Comparison of ENCODE assay signal across 8 cellular contexts in the genomic region with DNA sequence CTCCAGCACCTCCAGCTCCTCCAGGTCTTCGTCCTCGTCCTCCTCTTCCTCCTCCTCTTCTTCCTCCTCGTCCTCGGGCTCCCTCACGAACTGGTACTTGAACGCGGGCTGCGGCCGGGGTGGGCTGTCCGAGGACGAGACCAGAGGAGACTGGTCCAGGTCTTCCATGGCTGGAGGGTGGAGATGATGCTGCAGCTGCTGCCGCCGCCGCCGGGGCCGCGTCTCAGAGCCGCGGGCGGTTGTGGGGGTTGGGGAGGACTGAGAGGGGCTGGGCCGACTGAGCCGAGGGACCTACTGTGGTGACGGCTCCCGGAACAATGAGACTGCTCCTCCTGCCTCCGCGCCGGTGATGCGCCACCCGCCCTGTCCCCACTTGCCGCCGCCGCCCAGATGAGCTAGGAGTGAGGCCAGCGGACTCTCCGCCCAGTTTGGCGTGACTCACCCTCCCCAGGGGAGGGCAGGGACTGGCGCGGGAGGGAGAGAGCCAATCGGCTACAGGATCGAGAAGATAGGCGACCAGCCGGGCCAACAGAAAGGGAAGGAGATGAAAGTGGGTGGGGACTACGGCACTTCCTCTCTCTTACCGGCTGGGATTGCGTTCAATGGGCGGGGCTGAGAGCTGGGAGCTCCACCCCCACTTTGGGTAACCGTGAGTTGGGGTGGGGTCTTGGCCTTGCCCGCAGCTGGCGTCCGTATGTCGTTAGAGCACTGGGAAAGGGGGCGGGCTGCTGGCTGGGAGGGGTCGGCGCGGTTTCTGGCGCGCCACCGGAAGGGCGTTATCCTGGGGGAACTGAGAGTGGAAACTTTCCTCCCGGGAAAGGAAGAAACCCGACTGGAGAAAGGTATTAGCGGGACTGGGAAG. TPM values are rescaled to one million over a fixed set of nuclear protein-coding genes. Genes with fewer than 3 reads are reported as not detected.
DNase-seq lines count a peak whose midpoint lies in the region; ATAC-seq and TF ChIP-seq lines count a peak whose summit lies in the region.

A gene with protein sequence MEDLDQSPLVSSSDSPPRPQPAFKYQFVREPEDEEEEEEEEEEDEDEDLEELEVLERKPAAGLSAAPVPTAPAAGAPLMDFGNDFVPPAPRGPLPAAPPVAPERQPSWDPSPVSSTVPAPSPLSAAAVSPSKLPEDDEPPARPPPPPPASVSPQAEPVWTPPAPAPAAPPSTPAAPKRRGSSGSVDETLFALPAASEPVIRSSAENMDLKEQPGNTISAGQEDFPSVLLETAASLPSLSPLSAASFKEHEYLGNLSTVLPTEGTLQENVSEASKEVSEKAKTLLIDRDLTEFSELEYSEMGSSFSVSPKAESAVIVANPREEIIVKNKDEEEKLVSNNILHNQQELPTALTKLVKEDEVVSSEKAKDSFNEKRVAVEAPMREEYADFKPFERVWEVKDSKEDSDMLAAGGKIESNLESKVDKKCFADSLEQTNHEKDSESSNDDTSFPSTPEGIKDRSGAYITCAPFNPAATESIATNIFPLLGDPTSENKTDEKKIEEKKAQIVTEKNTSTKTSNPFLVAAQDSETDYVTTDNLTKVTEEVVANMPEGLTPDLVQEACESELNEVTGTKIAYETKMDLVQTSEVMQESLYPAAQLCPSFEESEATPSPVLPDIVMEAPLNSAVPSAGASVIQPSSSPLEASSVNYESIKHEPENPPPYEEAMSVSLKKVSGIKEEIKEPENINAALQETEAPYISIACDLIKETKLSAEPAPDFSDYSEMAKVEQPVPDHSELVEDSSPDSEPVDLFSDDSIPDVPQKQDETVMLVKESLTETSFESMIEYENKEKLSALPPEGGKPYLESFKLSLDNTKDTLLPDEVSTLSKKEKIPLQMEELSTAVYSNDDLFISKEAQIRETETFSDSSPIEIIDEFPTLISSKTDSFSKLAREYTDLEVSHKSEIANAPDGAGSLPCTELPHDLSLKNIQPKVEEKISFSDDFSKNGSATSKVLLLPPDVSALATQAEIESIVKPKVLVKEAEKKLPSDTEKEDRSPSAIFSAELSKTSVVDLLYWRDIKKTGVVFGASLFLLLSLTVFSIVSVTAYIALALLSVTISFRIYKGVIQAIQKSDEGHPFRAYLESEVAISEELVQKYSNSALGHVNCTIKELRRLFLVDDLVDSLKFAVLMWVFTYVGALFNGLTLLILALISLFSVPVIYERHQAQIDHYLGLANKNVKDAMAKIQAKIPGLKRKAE (minus strand): TSS at position 319 of the 862 bp plus-strand sequence. CDS start 151 bp downstream, at position 168.

- H3K27me3 Mint-ChIP-seq in CD8-positive, alpha-beta memory T cell: peaks cover 0 to 3% of the 10 kb centered on the region in 2 donors

- no peaks in the 10 kb centered on the region for H3K27me3 ChIP-seq in CD8-positive, alpha-beta memory T cell (ENCODE audit: insufficient read depth, low read length, poor library complexity, severe bottlenecking)
- no peaks in the 10 kb centered on the region for H3K27me3 ChIP-seq in lower lobe of right lung (ENCODE audit: low read depth)

- H3K36me3 Mint-ChIP-seq in CD8-positive, alpha-beta memory T cell: peaks cover 0 to 18% (median 0%) of the 10 kb centered on the region in 3 donors

- no peaks in the 10 kb centered on the region for H3K9me3 ChIP-seq in CD8-positive, alpha-beta memory T cell (ENCODE audit: low read length)
- H3K9me3 ChIP-seq in lower lobe of right lung: no peaks in the 10 kb centered on the region

- H3K4me1 Mint-ChIP-seq in CD8-positive, alpha-beta memory T cell: peaks cover 68 to 79% (median 79%) of the 10 kb centered on the region in 3 donors

- H3K27ac ChIP-seq in CD8-positive, alpha-beta memory T cell (ENCODE audit: low read depth, low read length): peak within 1 kb of the TSS; percentile 93
- peak within 1 kb of the TSS; percentile 98 for H3K27ac ChIP-seq in lower lobe of right lung

- CTCF ChIA-PET in CD8-positive, alpha-beta memory T cell (lab: Charles Lee): interaction anchor here (0.9 to 2.7 kb wide), 16 partner anchors 8 to 175 kb away, joined by 3 to 13 read pairs (median 4); no protein-coding TSS in a partner anchor

- H3K27ac Mint-ChIP-seq in CD8-positive, alpha-beta memory T cell: peak within 1 kb of the TSS; percentile 91 to 100 (median 99)

- peak within 1 kb of the TSS; percentile 94 for H3K4me3 ChIP-seq in CD8-positive, alpha-beta memory T cell (ENCODE audit: low read length)
- peak within 1 kb of the TSS; percentile 96 for H3K4me3 ChIP-seq in lower lobe of right lung

- peaks cover 56% of the 10 kb centered on the region for H3K4me1 ChIP-seq in CD8-positive, alpha-beta memory T cell (ENCODE audit: insufficient read depth, low read length)
- peaks cover 45% of the 10 kb centered on the region for H3K4me1 ChIP-seq in lower lobe of right lung

- intact Hi-C loops in lower lobe of right lung (cut with DNase I): no loop called here

- POLR2A ChIA-PET in CD8-positive, alpha-beta memory T cell (lab: Charles Lee): interaction anchor here (0.6 to 2.0 kb wide), 18 partner anchors 17 to 934 kb away, joined by 3 to 11 read pairs (median 3); a partner anchor contains a TSS

- no peaks in the 10 kb centered on the region for H3K9me3 Mint-ChIP-seq in CD8-positive, alpha-beta memory T cell

- ATAC-seq in GM19467 (IDR thresholded peaks at IDR 0.05; ENCODE audit: unreplicated experiment) (peak; percentile 85), lower lobe of right lung (peak; percentile 92 to 97)

- H3K4me3 Mint-ChIP-seq in CD8-positive, alpha-beta memory T cell: peak within 1 kb of the TSS; percentile 97 to 100 (median 99)

- TF ChIP-seq CTCF in lower lobe of right lung (IDR thresholded peaks at IDR 0.05): no peak

- DNase-seq in CD8-positive, alpha-beta memory T cell: peak; percentile 97 to 99 (median 98)
- DNase-seq in HS-27A (ENCODE audit: low read depth): peak; percentile 98
- DNase-seq in NK-92 (lab: John Stamatoyannopoulos, UW; ENCODE audit: unreplicated experiment): peak; percentile 93
- DNase-seq in activated CD8-positive, alpha-beta memory T cell treated with anti-CD3 and anti-CD28 coated beads for 1 hour (ENCODE audit: extremely low read depth in 1 of 2, low read depth in 1 of 2): peak; percentile 95 to 96
- DNase-seq in effector CD4-positive, alpha-beta T cell: peak; percentile 97
- DNase-seq in lower lobe of right lung: peak; percentile 98
- peak; percentile 96 to 98 (median 96) for DNase-seq in stimulated activated CD4-positive, alpha-beta T cell treated with anti-CD3 and anti-CD28 coated beads, TNF-alpha, amount 100 ng/mL, for 24 hours (ENCODE audit: low read depth in 3 of 3)

- no peaks in the 10 kb centered on the region for H3K36me3 ChIP-seq in CD8-positive, alpha-beta memory T cell (ENCODE audit: insufficient read depth, low read length)
- H3K36me3 ChIP-seq in lower lobe of right lung: no peaks in the 10 kb centered on the region

RNA-seq across cellular contexts. Expression of the gene that starts here (rescaled TPM):
- total RNA-seq in CD8-positive, alpha-beta memory T cell: 100 to 1,000 TPM; 105 to 110 TPM
- 100 TPM for polyA plus RNA-seq in CD8-positive, alpha-beta memory T cell
- total RNA-seq in lower lobe of right lung: 317 TPM

Comparison
In these comparisons a context has a peak if more than half of its experiments do, and no peak if none do; other contexts are left out.
1. Peak in every context shown above with its lines: DNase-seq, ATAC-seq, H3K4me3 ChIP-seq and H3K27ac ChIP-seq.